1 cellular context compared by ENCODE assay signal in the genomic region with DNA sequence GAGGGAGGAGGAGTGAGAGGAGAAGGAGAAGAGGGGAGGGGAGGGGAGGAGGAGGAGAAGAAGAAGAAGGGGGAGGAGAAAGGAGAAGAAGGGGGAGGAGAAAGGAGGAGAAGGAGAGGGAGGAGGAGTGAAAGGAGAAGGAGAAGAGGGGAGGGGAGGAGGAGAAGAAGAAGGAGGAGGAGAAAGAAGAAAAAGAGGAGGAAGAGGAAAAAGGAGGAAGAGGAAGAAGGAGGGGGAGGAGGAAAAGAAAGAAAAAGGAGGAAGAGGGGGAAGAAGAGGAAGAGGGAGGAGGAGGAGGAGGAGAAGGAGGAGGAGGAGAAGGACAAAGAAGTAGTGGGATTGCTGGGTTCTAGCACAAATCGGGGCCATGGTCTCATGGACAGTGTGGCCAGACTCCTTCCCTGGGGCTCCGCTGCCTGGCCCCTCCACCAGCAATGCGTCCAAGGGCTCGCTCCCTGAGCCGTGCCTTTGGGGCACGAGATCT.
TF ChIP-seq lines count a peak whose summit lies in the region.

No MANE protein-coding gene starts in this region.

TF ChIP-seq in K562, 482 proteins besides CTCF, POLR2A, EP300 and RAD21 (continues in another document):
- TF ChIP-seq ZBTB43 (CRISPR knock-in tag; IDR thresholded peaks at IDR 0.05) (no peak), LARP7 (IDR thresholded peaks at IDR 0.05) (0 out of 2 replicates have a peak, but pooled peaks have one; percentile 22), PHF20 (IDR thresholded peaks at IDR 0.05; ENCODE audit: partially characterized antibody) (no peak), MBD1 (CRISPR knock-in tag; IDR thresholded peaks at IDR 0.05) (no peak), ATF3 (IDR thresholded peaks at IDR 0.05) (no peak), ATF3 (CRISPR knock-in tag; conservative IDR thresholded peaks at IDR 0.05) (no peak), RBM14 (IDR thresholded peaks at IDR 0.05; ENCODE audit: borderline replicate concordance, insufficient read depth, low read depth, low read length) (no peak), NFATC3 (IDR thresholded peaks at IDR 0.05) (no peak), SP2 (IDR thresholded peaks at IDR 0.05; ENCODE audit: extremely low read depth, low read depth, low read length, poor library complexity, severe bottlenecking) (no peak), BMI1 (IDR thresholded peaks at IDR 0.05; ENCODE audit: low read length) (no peak), NRF1 (conservative IDR thresholded peaks at IDR 0.05 in 1 of 2, IDR thresholded peaks at IDR 0.05 in 1 of 2) (no peak), ZNF133 (CRISPR knock-in tag; IDR thresholded peaks at IDR 0.05) (no peak), CREB1 (IDR thresholded peaks at IDR 0.05) (no peak), CREB1 (CRISPR knock-in tag; IDR thresholded peaks at IDR 0.05) (no peak), EWSR1 (IDR thresholded peaks at IDR 0.05; ENCODE audit: borderline replicate concordance, low read depth, partially characterized antibody) (no peak), HNRNPH1 (optimal IDR thresholded peaks at IDR 0.05; ENCODE audit: low read depth, low read length) (no peak), ELF4 (CRISPR knock-in tag; IDR thresholded peaks at IDR 0.05) (0 out of 2 replicates have a peak, but pooled peaks have one; percentile 28), FOSL1 (tag; conservative IDR thresholded peaks at IDR 0.05) (no peak), ADNP (tag; IDR thresholded peaks at IDR 0.05) (no peak), KDM2B (CRISPR knock-in tag; IDR thresholded peaks at IDR 0.05) (no peak), MEF2D (tag; conservative IDR thresholded peaks at IDR 0.05; ENCODE audit: low read depth) (no peak), ARHGAP35 (IDR thresholded peaks at IDR 0.05; ENCODE audit: partially characterized antibody) (peak; percentile 13), MAFK (IDR thresholded peaks at IDR 0.05; ENCODE audit: low read length) (no peak), PRPF4 (IDR thresholded peaks at IDR 0.05; ENCODE audit: insufficient read depth, low read depth, low read length, poor library complexity, severe bottlenecking) (no peak), WHSC1 (IDR thresholded peaks at IDR 0.05; ENCODE audit: low read length) (no peak), HLTF (IDR thresholded peaks at IDR 0.05) (0 out of 2 replicates have a peak, but pooled peaks have one; percentile 30), CBX2 (IDR thresholded peaks at IDR 0.05; ENCODE audit: insufficient read depth, low read length, poor library complexity, severe bottlenecking) (no peak), PATZ1 (CRISPR knock-in tag; IDR thresholded peaks at IDR 0.05; ENCODE audit: borderline replicate concordance) (no peak), PTRF (tag; IDR thresholded peaks at IDR 0.05) (no peak), COPS2 (conservative IDR thresholded peaks at IDR 0.05) (no peak), HOXB6 (CRISPR knock-in tag; IDR thresholded peaks at IDR 0.05; ENCODE audit: borderline replicate concordance) (no peak), TFAP4 (CRISPR knock-in tag; IDR thresholded peaks at IDR 0.05; ENCODE audit: borderline replicate concordance) (no peak), JUND (IDR thresholded peaks at IDR 0.05; ENCODE audit: borderline replicate concordance, low read depth, low read length) (no peak), JUND (tag; IDR thresholded peaks at IDR 0.05; ENCODE audit: borderline replicate concordance, low read depth, low read length) (no peak), ZNF408 (CRISPR knock-in tag; IDR thresholded peaks at IDR 0.05; ENCODE audit: low read depth) (no peak), HDAC1 (IDR thresholded peaks at IDR 0.05) (no peak), OTX1 (CRISPR knock-in tag; IDR thresholded peaks at IDR 0.05) (0 out of 2 replicates have a peak, but pooled peaks have one; percentile 25), GATAD2A (IDR thresholded peaks at IDR 0.05) (0 out of 2 replicates have a peak, but pooled peaks have one; percentile 15), MTA1 (IDR thresholded peaks at IDR 0.05; ENCODE audit: borderline replicate concordance) (0 out of 2 replicates have a peak, but pooled peaks have one; percentile 41), NCOR1 (IDR thresholded peaks at IDR 0.05) (no peak), RBM17 (IDR thresholded peaks at IDR 0.05; ENCODE audit: borderline replicate concordance, low read depth, low read length) (no peak), ZNF398 (CRISPR knock-in tag; IDR thresholded peaks at IDR 0.05) (no peak), SIX5 (IDR thresholded peaks at IDR 0.05; ENCODE audit: borderline replicate concordance in 1 of 2, insufficient read depth in 1 of 2, low read depth in 1 of 2, low read length in 2 of 2) (no peak)
- TF ChIP-seq, protein P1, sequence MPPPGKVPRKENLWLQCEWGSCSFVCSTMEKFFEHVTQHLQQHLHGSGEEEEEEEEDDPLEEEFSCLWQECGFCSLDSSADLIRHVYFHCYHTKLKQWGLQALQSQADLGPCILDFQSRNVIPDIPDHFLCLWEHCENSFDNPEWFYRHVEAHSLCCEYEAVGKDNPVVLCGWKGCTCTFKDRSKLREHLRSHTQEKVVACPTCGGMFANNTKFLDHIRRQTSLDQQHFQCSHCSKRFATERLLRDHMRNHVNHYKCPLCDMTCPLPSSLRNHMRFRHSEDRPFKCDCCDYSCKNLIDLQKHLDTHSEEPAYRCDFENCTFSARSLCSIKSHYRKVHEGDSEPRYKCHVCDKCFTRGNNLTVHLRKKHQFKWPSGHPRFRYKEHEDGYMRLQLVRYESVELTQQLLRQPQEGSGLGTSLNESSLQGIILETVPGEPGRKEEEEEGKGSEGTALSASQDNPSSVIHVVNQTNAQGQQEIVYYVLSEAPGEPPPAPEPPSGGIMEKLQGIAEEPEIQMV (tag; conservative IDR thresholded peaks at IDR 0.05; ENCODE audit: low read depth): 0 out of 2 replicates have a peak, but pooled peaks have one; percentile 37
- TF ChIP-seq, protein P2, sequence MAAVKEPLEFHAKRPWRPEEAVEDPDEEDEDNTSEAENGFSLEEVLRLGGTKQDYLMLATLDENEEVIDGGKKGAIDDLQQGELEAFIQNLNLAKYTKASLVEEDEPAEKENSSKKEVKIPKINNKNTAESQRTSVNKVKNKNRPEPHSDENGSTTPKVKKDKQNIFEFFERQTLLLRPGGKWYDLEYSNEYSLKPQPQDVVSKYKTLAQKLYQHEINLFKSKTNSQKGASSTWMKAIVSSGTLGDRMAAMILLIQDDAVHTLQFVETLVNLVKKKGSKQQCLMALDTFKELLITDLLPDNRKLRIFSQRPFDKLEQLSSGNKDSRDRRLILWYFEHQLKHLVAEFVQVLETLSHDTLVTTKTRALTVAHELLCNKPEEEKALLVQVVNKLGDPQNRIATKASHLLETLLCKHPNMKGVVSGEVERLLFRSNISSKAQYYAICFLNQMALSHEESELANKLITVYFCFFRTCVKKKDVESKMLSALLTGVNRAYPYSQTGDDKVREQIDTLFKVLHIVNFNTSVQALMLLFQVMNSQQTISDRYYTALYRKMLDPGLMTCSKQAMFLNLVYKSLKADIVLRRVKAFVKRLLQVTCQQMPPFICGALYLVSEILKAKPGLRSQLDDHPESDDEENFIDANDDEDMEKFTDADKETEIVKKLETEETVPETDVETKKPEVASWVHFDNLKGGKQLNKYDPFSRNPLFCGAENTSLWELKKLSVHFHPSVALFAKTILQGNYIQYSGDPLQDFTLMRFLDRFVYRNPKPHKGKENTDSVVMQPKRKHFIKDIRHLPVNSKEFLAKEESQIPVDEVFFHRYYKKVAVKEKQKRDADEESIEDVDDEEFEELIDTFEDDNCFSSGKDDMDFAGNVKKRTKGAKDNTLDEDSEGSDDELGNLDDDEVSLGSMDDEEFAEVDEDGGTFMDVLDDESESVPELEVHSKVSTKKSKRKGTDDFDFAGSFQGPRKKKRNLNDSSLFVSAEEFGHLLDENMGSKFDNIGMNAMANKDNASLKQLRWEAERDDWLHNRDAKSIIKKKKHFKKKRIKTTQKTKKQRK (IDR thresholded peaks at IDR 0.05; ENCODE audit: borderline replicate concordance, low read depth, low read length): no peak
